7 cellular contexts compared by ENCODE assay signal in the genomic region with DNA sequence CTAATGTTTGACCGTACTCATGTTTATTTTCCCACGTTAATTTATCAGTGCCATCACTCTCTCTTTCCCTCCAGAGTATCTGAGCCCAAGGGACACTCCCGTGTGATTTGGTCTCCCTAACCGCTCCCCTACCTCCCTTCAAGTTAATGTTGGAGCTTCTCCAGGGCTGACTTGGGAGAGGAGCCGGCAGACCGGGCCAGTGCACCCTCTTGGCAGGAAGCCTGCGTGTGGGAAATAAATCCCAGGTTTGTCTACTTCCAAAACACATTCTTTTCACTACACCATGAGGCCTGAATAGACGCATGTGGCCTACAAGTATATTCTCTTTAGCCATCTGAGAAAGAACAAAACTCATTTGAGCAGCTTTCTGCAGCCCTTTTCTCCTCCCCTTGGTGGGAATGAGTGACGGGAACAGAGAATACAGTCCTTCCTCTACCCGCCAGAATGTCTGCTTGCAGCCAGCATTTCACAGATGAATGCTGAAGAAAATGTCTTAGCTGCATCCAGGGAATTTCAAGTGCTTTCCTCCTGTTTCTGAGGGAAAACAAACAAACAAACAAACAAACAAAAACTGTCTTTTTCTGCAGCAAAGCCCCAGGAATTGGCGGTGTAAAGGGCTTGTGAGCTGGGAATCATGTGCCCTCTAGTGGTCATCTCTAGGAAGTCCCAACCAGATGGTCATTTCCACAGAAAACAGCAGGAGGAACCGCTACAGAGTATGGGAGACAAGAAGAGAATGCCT. TPM values are rescaled to one million over a fixed set of nuclear protein-coding genes. Genes with fewer than 3 reads are reported as not detected.
DNase-seq lines count a peak whose midpoint lies in the region; ATAC-seq and TF ChIP-seq lines count a peak whose summit lies in the region.

No MANE protein-coding gene starts in this region.

- TF ChIP-seq CTCF in right atrium auricular region (IDR thresholded peaks at IDR 0.05): peak; percentile 85 to 92

- H3K36me3 ChIP-seq in right atrium auricular region: no peaks in the 10 kb centered on the region

- H3K27me3 ChIP-seq in right atrium auricular region: no peaks in the 10 kb centered on the region

- ATAC-seq in GM19397 (IDR thresholded peaks at IDR 0.05; ENCODE audit: unreplicated experiment) (peak; percentile 84), HG03460 (IDR thresholded peaks at IDR 0.05; ENCODE audit: unreplicated experiment) (peak; percentile 90)

- H3K4me1 ChIP-seq in right atrium auricular region: peaks cover 0 to 12% of the 10 kb centered on the region in 2 donors

- H3K27ac ChIP-seq in right atrium auricular region: peak overlapping the region in 1 of 2 donors; percentile 7

- H3K9me3 ChIP-seq in right atrium auricular region: peaks cover 0 to 5% of the 10 kb centered on the region in 2 donors

- DNase-seq in ELF-1 (ENCODE audit: low read depth, low spot score): peak; percentile 80
- peak; percentile 73 for DNase-seq in NCI-H69 (lab: John Stamatoyannopoulos, UW)
- peak; percentile 60 for DNase-seq in amniotic epithelial cell (ENCODE audit: low read depth)
- DNase-seq in right atrium auricular region (ENCODE audit: low spot score): no peak
- peak; percentile 74 for DNase-seq in renal cortical epithelial cell (ENCODE audit: low read depth)

- peak overlapping the region; percentile 24 to 34 for H3K4me3 ChIP-seq in right atrium auricular region

RNA-seq across cellular contexts. Expression of a gene that starts 41.4 kb away (rescaled TPM):
- total RNA-seq in right atrium auricular region (not detected), renal cortical epithelial cell (2.0 TPM in 1 of 2 replicates, not detected in the other)
